20 cellular contexts compared by ENCODE assay signal in the genomic region with DNA sequence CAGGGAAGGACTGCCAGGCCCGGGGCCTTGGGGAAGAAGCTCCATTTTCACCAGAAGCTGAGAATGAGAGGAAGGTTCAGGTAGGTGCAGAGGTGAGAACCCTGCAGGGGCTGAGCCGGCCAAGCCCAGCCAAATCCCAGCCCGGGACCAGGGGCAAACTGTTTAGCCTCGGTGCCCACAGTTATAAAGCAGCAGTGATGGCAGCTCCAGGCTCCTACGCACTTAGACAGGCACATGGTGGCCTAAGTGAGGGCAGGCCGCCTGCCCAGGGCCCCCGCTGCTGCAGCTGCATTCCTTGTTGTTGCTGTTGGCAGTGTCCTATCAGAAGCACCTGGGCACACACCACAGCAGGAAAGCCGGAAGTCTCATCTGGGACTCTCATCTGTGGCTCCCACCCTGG.
DNase-seq lines count a peak whose midpoint lies in the region; ATAC-seq, FAIRE-seq and TF ChIP-seq lines count a peak whose summit lies in the region.
"Had no signal": no experiment of that assay in that cellular context is flagged by ENCODE, and none has a peak within 500 bp of the region (broad histone marks: within the 10 kb centered on the region; RNA-seq: fewer than 3 reads in every experiment).

No MANE protein-coding gene starts in this region.

- no peak overlapping the region for H3K4me2 ChIP-seq in PC-3 (ENCODE audit: low read length)
- H3K4me2 ChIP-seq: A549; BLaER1 treated with 17β-estradiol and CSF1 and Interleukin-3, amounts not matched to agents 10 nM and 100 nM had no signal

- POLR2A ChIA-PET in PC-3 (lab: Charles Lee; ENCODE audit: unreplicated experiment) = no interaction called here

- H3K9me3 ChIP-seq in kidney (ENCODE audit: control insufficient read depth in 1 of 2, low read length in 2 of 2) (no peaks in the 10 kb centered on the region), PC-3 (ENCODE audit: low read length) (no peaks in the 10 kb centered on the region)
- H3K9me3 ChIP-seq: A549; BLaER1 treated with 17β-estradiol and CSF1 and Interleukin-3, amounts not matched to agents 10 nM and 100 nM; Caco-2 had no signal

- no peak overlapping the region for H3K4me3 ChIP-seq in kidney (ENCODE audit: low read length in 2 of 2)
- H3K4me3 ChIP-seq in PC-3 (ENCODE audit: low read length) = no peak overlapping the region
- H3K4me3 ChIP-seq: A549; BLaER1 treated with 17β-estradiol and CSF1 and Interleukin-3, amounts not matched to agents 10 nM and 100 nM had no signal

- no peak for FAIRE-seq in kidney (lab: Jason Lieb, UNC)
- FAIRE-seq in GM19239 (lab: Jason Lieb, UNC) = no peak
- FAIRE-seq: A549, D721Med, G401.6, GM12891 had no signal

- H3K4me1 ChIP-seq in kidney (ENCODE audit: control insufficient read depth in 1 of 2, insufficient read depth in 1 of 2, low read depth in 1 of 2, low read length in 2 of 2) = no peaks in the 10 kb centered on the region
- no peaks in the 10 kb centered on the region for H3K4me1 ChIP-seq in PC-3 (ENCODE audit: insufficient read depth, low read length)
- H3K4me1 ChIP-seq: A549; BLaER1 treated with 17β-estradiol and CSF1 and Interleukin-3, amounts not matched to agents 10 nM and 100 nM; Caco-2 had no signal

- no peak overlapping the region for H2AFZ ChIP-seq in PC-3 (ENCODE audit: low read length)

- intact Hi-C loops in kidney (cut with DNase I) = no loop called here
- intact Hi-C loops in posterior vena cava (cut with DNase I) = no loop called here
- intact Hi-C loops in PC-3 (cut with micrococcal nuclease) = no loop called here

- CTCF ChIA-PET in PC-3 (lab: Charles Lee) = no interaction called here

- H3K36me3 ChIP-seq in kidney (ENCODE audit: control insufficient read depth in 1 of 2, insufficient read depth in 2 of 2, low read length in 2 of 2) = no peaks in the 10 kb centered on the region
- H3K36me3 ChIP-seq in PC-3 (ENCODE audit: low read depth, low read length) = no peaks in the 10 kb centered on the region
- H3K36me3 ChIP-seq: BLaER1 treated with 17β-estradiol and CSF1 and Interleukin-3, amounts not matched to agents 10 nM and 100 nM had no signal

- H3K9me2 ChIP-seq in PC-3 (replicated peaks; ENCODE audit: low read length) = no peaks in the 10 kb centered on the region

- DNase-seq in activated effector memory CD4-positive, alpha-beta T cell treated with anti-CD3 and anti-CD28 coated beads, Interleukin-2, amount 50 U/mL, for 16 hours = peak; percentile 19
- no peak for DNase-seq in activated effector memory CD4-positive, alpha-beta T cell treated with Interleukin-2 at 50 U/mL for 16 hours
- DNase-seq in kidney (peak; percentile 37), posterior vena cava (ENCODE audit: low spot score) (peak; percentile 67), PC-3 (no peak), GM19239 (ENCODE audit: insufficient read length, low spot score) (no peak)
- DNase-seq: AML-193; Caco-2; Calu3; CD4-positive, alpha-beta T cell; CD8-positive, alpha-beta T cell; DMS79 treated with DMSO at 0.1 percent for 48 hours; GF-D8 had no signal

- no peak overlapping the region for H3K27ac ChIP-seq in kidney (ENCODE audit: low read depth in 2 of 2, low read length in 2 of 2)
- no peak overlapping the region for H3K27ac ChIP-seq in PC-3 (ENCODE audit: low read length)
- H3K27ac ChIP-seq: 22Rv1; A549; BLaER1 treated with 17β-estradiol and CSF1 and Interleukin-3, amounts not matched to agents 10 nM and 100 nM; C4-2B had no signal

- H3F3A ChIP-seq in PC-3 (ENCODE audit: low read length, unreplicated experiment) = no peaks in the 10 kb centered on the region

- no peak for ATAC-seq in PC-3
- ATAC-seq: A549; CD8-positive, alpha-beta T cell had no signal

- H3K27me3 ChIP-seq in PC-3 (ENCODE audit: low read length) = no peaks in the 10 kb centered on the region
- H3K27me3 ChIP-seq: BLaER1 treated with 17β-estradiol and CSF1 and Interleukin-3, amounts not matched to agents 10 nM and 100 nM had no signal

- TF ChIP-seq CTCF in kidney (IDR thresholded peaks at IDR 0.05; ENCODE audit: borderline replicate concordance, extremely low read depth, insufficient read depth) (no peak), PC-3 (conservative IDR thresholded peaks at IDR 0.05; ENCODE audit: low read depth, low read length) (no peak)

- H4K20me1 ChIP-seq in PC-3 (ENCODE audit: low read length) = no peaks in the 10 kb centered on the region
- H4K20me1 ChIP-seq: BLaER1 treated with 17β-estradiol and CSF1 and Interleukin-3, amounts not matched to agents 10 nM and 100 nM had no signal

- no peaks in the 10 kb centered on the region for H3K79me2 ChIP-seq in PC-3 (ENCODE audit: low read length)

- H3K9ac ChIP-seq in kidney (ENCODE audit: low read length in 2 of 2) (no peak overlapping the region), PC-3 (ENCODE audit: low read length) (no peak overlapping the region)
- H3K9ac ChIP-seq: BLaER1 treated with 17β-estradiol and CSF1 and Interleukin-3, amounts not matched to agents 10 nM and 100 nM had no signal

- no TSS peak for BruUV-seq in PC-3 (replicated peaks; lab: Mats Ljungman, UMichigan)

Comparison
In these comparisons a context has a peak if more than half of its experiments do, and no peak if none do; other contexts are left out.
1. DNase-seq: peak in activated effector memory CD4-positive, alpha-beta T cell treated with anti-CD3 and anti-CD28 coated beads, Interleukin-2, amount 50 U/mL, for 16 hours (single experiment), kidney (single experiment) and posterior vena cava (single experiment); none in activated effector memory CD4-positive, alpha-beta T cell treated with Interleukin-2 at 50 U/mL for 16 hours (single experiment), PC-3 (single experiment) and GM19239 (single experiment).